In the genomic region with DNA sequence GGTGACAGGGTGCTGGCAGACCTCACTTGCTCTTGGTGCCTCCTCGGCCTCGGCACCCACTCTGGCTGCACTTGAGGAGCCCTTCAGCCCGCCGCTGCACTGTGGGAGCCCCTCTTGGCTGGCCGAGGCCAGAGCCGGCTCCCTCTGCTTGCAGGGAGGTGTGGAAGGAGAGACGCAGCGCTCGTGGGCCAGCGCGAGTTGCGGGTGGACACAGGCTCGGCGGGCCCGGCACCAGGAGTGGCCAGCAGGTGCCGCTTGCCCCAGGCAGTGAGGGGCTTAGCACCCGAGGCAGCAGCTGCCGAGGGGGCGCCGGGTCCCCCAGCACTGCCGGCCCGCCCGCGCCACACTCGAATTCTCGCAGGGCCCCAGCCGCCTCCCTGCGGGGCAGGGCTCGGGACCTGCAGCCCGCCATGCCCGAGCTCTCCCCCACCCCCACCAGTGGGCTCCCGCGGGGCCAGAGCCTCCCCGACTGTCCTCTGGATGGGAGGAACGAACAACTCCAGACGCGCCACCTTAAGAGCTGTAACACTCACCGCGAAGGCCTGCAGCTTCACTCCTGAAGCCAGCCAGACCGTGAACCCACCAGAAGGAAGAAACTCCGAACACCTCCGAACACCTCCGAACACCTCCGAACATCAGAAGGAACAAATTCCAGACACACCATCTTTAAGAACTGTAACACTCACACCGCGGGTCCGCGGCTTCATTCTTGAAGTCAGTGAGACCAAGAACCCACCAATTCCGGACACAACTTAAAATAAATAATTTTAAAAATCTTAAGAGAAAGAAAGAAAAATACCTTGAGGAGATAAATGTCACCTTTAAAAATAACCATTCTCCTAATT, we compare ENCODE assay signal across 14 cellular contexts.
"Had no signal": no experiment of that assay in that cellular context is flagged by ENCODE, and none has a peak within 500 bp of the region (broad histone marks: within the 10 kb centered on the region; RNA-seq: fewer than 3 reads in every experiment).

No MANE protein-coding gene starts in this region.

- H3K27ac ChIP-seq: parathyroid adenoma, psoas muscle, suprapubic skin, transverse colon had no signal

- H3K9me3 ChIP-seq: psoas muscle, suprapubic skin, transverse colon had no signal

- ATAC-seq: esophagus mucosa; left colon; naive thymus-derived CD4-positive, alpha-beta T cell; psoas muscle had no signal

- H3K36me3 ChIP-seq: suprapubic skin, transverse colon had no signal

- H3K4me3 ChIP-seq: psoas muscle, suprapubic skin, transverse colon had no signal

- DNase-seq: effector memory CD4-positive, alpha-beta T cell; immature natural killer cell; left colon; mammary epithelial cell; naive thymus-derived CD4-positive, alpha-beta T cell; nephron progenitor cell; small intestine; stimulated activated CD4-positive, alpha-beta T cell treated with anti-CD3 and anti-CD28 coated beads, Interleukin-12 subunit alpha, Interleukin-12 subunit beta, amount 100 ng/mL, for 4 hours; stimulated activated naive CD4-positive, alpha-beta T cell; transverse colon had no signal

- H3K4me1 ChIP-seq: parathyroid adenoma, psoas muscle, suprapubic skin, transverse colon had no signal

- H3K27me3 ChIP-seq: suprapubic skin, transverse colon had no signal
